ENCODE assay signal across 1 cellular context in the genomic region with DNA sequence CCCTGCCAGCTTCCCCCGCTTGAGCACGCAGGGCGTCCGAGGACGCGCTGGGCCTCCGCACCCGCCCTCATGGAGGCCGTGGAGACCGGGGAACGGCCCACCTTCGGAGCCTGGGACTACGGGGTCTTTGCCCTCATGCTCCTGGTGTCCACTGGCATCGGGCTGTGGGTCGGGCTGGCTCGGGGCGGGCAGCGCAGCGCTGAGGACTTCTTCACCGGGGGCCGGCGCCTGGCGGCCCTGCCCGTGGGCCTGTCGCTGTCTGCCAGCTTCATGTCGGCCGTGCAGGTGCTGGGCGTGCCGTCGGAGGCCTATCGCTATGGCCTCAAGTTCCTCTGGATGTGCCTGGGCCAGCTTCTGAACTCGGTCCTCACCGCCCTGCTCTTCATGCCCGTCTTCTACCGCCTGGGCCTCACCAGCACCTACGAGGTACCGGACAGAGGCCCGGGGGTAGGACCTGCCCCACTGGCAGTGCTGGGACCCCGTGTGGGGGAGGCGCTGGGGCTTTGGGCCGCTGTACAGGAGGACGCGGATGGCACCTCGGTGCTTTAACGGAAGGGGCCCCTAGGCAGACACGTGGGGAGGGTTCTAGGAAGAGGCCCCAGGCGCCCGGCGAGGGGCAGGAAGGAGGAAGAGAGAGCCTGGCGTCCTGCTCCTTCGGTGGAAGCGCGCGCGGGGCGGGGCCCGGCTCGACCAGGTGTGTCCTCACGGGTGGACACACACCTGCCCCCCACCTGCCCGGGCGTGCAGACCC.
TF ChIP-seq lines count a peak whose summit lies in the region.

No MANE protein-coding gene starts in this region.

TF ChIP-seq in IMR-90, 13 proteins besides CTCF, POLR2A, EP300 and RAD21:
- TF ChIP-seq FOS (IDR thresholded peaks at IDR 0.05; ENCODE audit: low read depth, low read length), result no peak
- TF ChIP-seq SMC3 (IDR thresholded peaks at IDR 0.05; ENCODE audit: low read depth, low read length), result no peak
- TF ChIP-seq NFE2L2 (IDR thresholded peaks at IDR 0.05; ENCODE audit: low read depth, low read length), result no peak
- no peak for TF ChIP-seq MAFK (IDR thresholded peaks at IDR 0.05; ENCODE audit: low read depth, low read length)
- no peak for TF ChIP-seq RFX5 (IDR thresholded peaks at IDR 0.05; ENCODE audit: low read depth, low read length)
- TF ChIP-seq, protein P1, sequence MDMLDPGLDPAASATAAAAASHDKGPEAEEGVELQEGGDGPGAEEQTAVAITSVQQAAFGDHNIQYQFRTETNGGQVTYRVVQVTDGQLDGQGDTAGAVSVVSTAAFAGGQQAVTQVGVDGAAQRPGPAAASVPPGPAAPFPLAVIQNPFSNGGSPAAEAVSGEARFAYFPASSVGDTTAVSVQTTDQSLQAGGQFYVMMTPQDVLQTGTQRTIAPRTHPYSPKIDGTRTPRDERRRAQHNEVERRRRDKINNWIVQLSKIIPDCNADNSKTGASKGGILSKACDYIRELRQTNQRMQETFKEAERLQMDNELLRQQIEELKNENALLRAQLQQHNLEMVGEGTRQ (IDR thresholded peaks at IDR 0.05; ENCODE audit: low read depth, low read length), result no peak
- TF ChIP-seq CEBPB (IDR thresholded peaks at IDR 0.05; ENCODE audit: low read depth, low read length), result no peak
- TF ChIP-seq, protein P2, sequence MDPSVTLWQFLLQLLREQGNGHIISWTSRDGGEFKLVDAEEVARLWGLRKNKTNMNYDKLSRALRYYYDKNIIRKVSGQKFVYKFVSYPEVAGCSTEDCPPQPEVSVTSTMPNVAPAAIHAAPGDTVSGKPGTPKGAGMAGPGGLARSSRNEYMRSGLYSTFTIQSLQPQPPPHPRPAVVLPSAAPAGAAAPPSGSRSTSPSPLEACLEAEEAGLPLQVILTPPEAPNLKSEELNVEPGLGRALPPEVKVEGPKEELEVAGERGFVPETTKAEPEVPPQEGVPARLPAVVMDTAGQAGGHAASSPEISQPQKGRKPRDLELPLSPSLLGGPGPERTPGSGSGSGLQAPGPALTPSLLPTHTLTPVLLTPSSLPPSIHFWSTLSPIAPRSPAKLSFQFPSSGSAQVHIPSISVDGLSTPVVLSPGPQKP (IDR thresholded peaks at IDR 0.05; ENCODE audit: borderline replicate concordance, low read depth, low read length), result no peak
- no peak for TF ChIP-seq BHLHE40 (IDR thresholded peaks at IDR 0.05; ENCODE audit: low read depth, low read length)
- TF ChIP-seq MXI1 (IDR thresholded peaks at IDR 0.05; ENCODE audit: borderline replicate concordance, low read depth, low read length), result no peak
- no peak for TF ChIP-seq MAZ (IDR thresholded peaks at IDR 0.05; ENCODE audit: borderline replicate concordance, low read depth, low read length)
- TF ChIP-seq CHD1 (IDR thresholded peaks at IDR 0.05; ENCODE audit: low read depth, low read length), result no peak
- no peak for TF ChIP-seq RCOR1 (IDR thresholded peaks at IDR 0.05; ENCODE audit: insufficient replicate concordance, low read length)
